21 cellular contexts compared by ENCODE assay signal in genomic region chr4:165136529-165136928, GRCh38. TPM values are rescaled to one million over a fixed set of nuclear protein-coding genes. Genes with fewer than 3 reads are reported as not detected.
DNase-seq lines count a peak whose midpoint lies in the region; ATAC-seq, FAIRE-seq and TF ChIP-seq lines count a peak whose summit lies in the region.
"Had no signal": no experiment of that assay in that cellular context is flagged by ENCODE, and none has a peak within 500 bp of the region (broad histone marks: within the 10 kb centered on the region; RNA-seq: fewer than 3 reads in every experiment).

No MANE protein-coding gene starts in this region.

- TF ChIP-seq CTCF in liver (IDR thresholded peaks at IDR 0.05; ENCODE audit: low read depth, low read length, missing input control) (no peak), kidney (IDR thresholded peaks at IDR 0.05; ENCODE audit: borderline replicate concordance, extremely low read depth, insufficient read depth) (no peak)

- 31% methylated on average over 4 of the region's 4 CpGs for WGBS in liver

- H3K9me3 ChIP-seq in liver (ENCODE audit: control insufficient read depth in 4 of 4, low read length in 3 of 4) (no peaks in the 10 kb centered on the region), kidney (ENCODE audit: control insufficient read depth in 1 of 2, low read length in 2 of 2) (no peaks in the 10 kb centered on the region)
- H3K9me3 ChIP-seq: Caco-2 had no signal

- peak; percentile 39 to 69 for TF ChIP-seq RAD21 in liver (IDR thresholded peaks at IDR 0.05)

- no peak overlapping the region for H3K4me3 ChIP-seq in liver (ENCODE audit: low read depth in 1 of 3, low read length in 3 of 3)
- H3K4me3 ChIP-seq in kidney (ENCODE audit: low read length in 2 of 2) = no peak overlapping the region
- H3K4me3 ChIP-seq: BLaER1 treated with 17β-estradiol and CSF1 and Interleukin-3, amounts not matched to agents 10 nM and 100 nM had no signal

- no peaks in the 10 kb centered on the region for H3K27me3 ChIP-seq in liver (ENCODE audit: control insufficient read depth in 4 of 4, insufficient read depth in 4 of 4, low read length in 3 of 4)
- H3K27me3 ChIP-seq: BLaER1 treated with 17β-estradiol and CSF1 and Interleukin-3, amounts not matched to agents 10 nM and 100 nM had no signal

- H3K27ac ChIP-seq in liver (ENCODE audit: low read depth in 1 of 2, low read length in 2 of 2) (peak overlapping the region; percentile 32 to 77), kidney (ENCODE audit: low read depth in 2 of 2, low read length in 2 of 2) (no peak overlapping the region)
- H3K27ac ChIP-seq: C4-2B had no signal

- no peak for FAIRE-seq in kidney (lab: Jason Lieb, UNC)
- FAIRE-seq: A204.1, D721Med, G401.6, GM12891, GM19239 had no signal

- H3K4me1 ChIP-seq in liver (ENCODE audit: control insufficient read depth in 4 of 4, insufficient read depth in 4 of 4, low read length in 3 of 4) (peaks cover 2 to 14% (median 12%) of the 10 kb centered on the region in 4 donors), kidney (ENCODE audit: control insufficient read depth in 1 of 2, insufficient read depth in 1 of 2, low read depth in 1 of 2, low read length in 2 of 2) (no peaks in the 10 kb centered on the region)
- H3K4me1 ChIP-seq: Caco-2 had no signal

- DNase-seq in left lobe of liver (ENCODE audit: low spot score) (peak; percentile 82), AG08395 (ENCODE audit: low spot score) (no peak), kidney (no peak), NCI-H2081 (lab: John Stamatoyannopoulos, UW) (no peak)
- DNase-seq: 8988T; ACHN; AML-193; Caco-2; Calu3; CD4-positive, alpha-beta T cell; CD8-positive, alpha-beta T cell; DMS79 treated with DMSO at 0.1 percent for 48 hours; GF-D8 had no signal

- peak overlapping the region in 1 of 2 donors; percentile 26 for H3K9ac ChIP-seq in liver (ENCODE audit: low read depth in 1 of 2, low read length in 2 of 2)
- H3K9ac ChIP-seq in kidney (ENCODE audit: low read length in 2 of 2) = no peak overlapping the region
- H3K9ac ChIP-seq: BLaER1 treated with 17β-estradiol and CSF1 and Interleukin-3, amounts not matched to agents 10 nM and 100 nM had no signal

- intact Hi-C loops in kidney (cut with DNase I) = loop anchor here (10.0 kb wide), 1 partner anchor 208 kb away; no protein-coding TSS in a partner anchor

- H3K36me3 ChIP-seq in liver (ENCODE audit: control insufficient read depth in 4 of 4, insufficient read depth in 3 of 4, low read depth in 1 of 4, low read length in 3 of 4) = no peaks in the 10 kb centered on the region
- H3K36me3 ChIP-seq in kidney (ENCODE audit: control insufficient read depth in 1 of 2, insufficient read depth in 2 of 2, low read length in 2 of 2) = no peaks in the 10 kb centered on the region
- H3K36me3 ChIP-seq: BLaER1 treated with 17β-estradiol and CSF1 and Interleukin-3, amounts not matched to agents 10 nM and 100 nM had no signal

- peak; percentile 88 for ATAC-seq in left lobe of liver
- ATAC-seq: CD8-positive, alpha-beta T cell had no signal

TF ChIP-seq in liver, 16 proteins besides CTCF, POLR2A, EP300 and RAD21:
- TF ChIP-seq YY1 (IDR thresholded peaks at IDR 0.05) (peak; percentile 50), HNF4A (conservative IDR thresholded peaks at IDR 0.05) (peak; percentile 63 to 75), MAX (IDR thresholded peaks at IDR 0.05) (peak; percentile 54), RXRA (IDR thresholded peaks at IDR 0.05) (peak; percentile 45 to 72), JUND (IDR thresholded peaks at IDR 0.05) (peak in 1 of 2 donors; percentile 39), ATF3 (IDR thresholded peaks at IDR 0.05) (peak; percentile 80), FOXA2 (IDR thresholded peaks at IDR 0.05) (peak; percentile 76), SP1 (IDR thresholded peaks at IDR 0.05) (peak; percentile 74), ZBTB33 (IDR thresholded peaks at IDR 0.05) (no peak), FOXA1 (IDR thresholded peaks at IDR 0.05) (peak; percentile 52)
- TF ChIP-seq, protein P1, sequence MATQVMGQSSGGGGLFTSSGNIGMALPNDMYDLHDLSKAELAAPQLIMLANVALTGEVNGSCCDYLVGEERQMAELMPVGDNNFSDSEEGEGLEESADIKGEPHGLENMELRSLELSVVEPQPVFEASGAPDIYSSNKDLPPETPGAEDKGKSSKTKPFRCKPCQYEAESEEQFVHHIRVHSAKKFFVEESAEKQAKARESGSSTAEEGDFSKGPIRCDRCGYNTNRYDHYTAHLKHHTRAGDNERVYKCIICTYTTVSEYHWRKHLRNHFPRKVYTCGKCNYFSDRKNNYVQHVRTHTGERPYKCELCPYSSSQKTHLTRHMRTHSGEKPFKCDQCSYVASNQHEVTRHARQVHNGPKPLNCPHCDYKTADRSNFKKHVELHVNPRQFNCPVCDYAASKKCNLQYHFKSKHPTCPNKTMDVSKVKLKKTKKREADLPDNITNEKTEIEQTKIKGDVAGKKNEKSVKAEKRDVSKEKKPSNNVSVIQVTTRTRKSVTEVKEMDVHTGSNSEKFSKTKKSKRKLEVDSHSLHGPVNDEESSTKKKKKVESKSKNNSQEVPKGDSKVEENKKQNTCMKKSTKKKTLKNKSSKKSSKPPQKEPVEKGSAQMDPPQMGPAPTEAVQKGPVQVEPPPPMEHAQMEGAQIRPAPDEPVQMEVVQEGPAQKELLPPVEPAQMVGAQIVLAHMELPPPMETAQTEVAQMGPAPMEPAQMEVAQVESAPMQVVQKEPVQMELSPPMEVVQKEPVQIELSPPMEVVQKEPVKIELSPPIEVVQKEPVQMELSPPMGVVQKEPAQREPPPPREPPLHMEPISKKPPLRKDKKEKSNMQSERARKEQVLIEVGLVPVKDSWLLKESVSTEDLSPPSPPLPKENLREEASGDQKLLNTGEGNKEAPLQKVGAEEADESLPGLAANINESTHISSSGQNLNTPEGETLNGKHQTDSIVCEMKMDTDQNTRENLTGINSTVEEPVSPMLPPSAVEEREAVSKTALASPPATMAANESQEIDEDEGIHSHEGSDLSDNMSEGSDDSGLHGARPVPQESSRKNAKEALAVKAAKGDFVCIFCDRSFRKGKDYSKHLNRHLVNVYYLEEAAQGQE (IDR thresholded peaks at IDR 0.05) = no peak

RNA-seq across cellular contexts. Expression of gene TMEM192, which starts 23.9 kb away (rescaled TPM):
- total RNA-seq in left lobe of liver (26.5 TPM), liver (10 to 100 TPM; 10.6 to 19.6 TPM), kidney (19.6 TPM)
- polyA plus RNA-seq in liver (10 to 100 TPM; 18.3 to 20.3 TPM), kidney (ENCODE audit: insufficient read depth, low read depth, low replicate concordance) (14.9 TPM)

Comparison
In these comparisons a context has a peak if more than half of its experiments do, and no peak if none do; other contexts are left out.
1. H3K27ac ChIP-seq: peak in liver (2 of 2); none in kidney (0 of 2).